8 cellular contexts compared by ENCODE assay signal in the genomic region with DNA sequence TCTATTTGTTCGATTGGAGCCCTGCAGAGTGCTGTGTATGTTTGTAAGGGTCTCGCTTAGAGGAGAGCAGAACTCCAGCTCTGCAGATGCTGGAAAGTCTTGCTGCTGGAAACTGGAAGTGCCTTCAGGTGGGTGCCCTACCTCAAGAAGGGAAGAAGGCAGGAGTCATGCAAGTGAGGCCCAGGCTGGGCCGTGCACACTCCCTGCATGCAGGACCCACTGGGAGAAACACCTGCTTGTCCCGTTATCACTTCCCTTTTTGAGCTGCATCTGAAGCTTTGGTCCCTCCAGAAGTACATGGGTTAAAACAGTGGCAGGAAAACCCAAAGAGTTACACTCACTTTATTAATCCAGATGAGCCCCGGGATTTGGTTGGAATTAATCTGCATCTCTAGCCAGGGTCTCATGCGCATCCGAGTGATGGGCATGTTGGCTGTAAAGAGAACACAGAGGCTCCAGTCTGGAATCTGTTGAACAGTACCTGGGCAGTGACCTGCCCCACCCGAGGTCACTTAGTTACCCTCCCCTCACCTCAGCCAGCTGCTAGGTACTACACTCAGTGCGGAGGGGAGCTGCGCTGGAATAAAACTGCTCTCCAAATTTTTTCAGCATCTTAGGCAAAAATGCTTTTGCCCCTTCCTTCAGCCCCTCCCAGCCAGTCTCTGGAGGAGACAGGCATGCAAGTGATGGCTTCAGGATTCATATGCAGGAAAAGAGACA. TPM values are rescaled to one million over a fixed set of nuclear protein-coding genes. Genes with fewer than 3 reads are reported as not detected.
DNase-seq lines count a peak whose midpoint lies in the region; ATAC-seq, FAIRE-seq and TF ChIP-seq lines count a peak whose summit lies in the region.

No MANE protein-coding gene starts in this region.

- FAIRE-seq in astrocyte (lab: Jason Lieb, UNC), result no peak

- H3K27ac Mint-ChIP-seq in astrocyte (ENCODE audit: unreplicated experiment) (peak overlapping the region; percentile 77), mesothelial cell of epicardium (peak overlapping the region; percentile 61)

- H3K9me3 ChIP-seq in Karpas-422 (ENCODE audit: low read length) (no peaks in the 10 kb centered on the region), astrocyte (ENCODE audit: insufficient read depth, low read depth, low read length) (no peaks in the 10 kb centered on the region)

- H3K27me3 Mint-ChIP-seq in astrocyte (ENCODE audit: low read depth, unreplicated experiment) (peaks cover 2% of the 10 kb centered on the region), mesothelial cell of epicardium (ENCODE audit: low read depth) (no peaks in the 10 kb centered on the region)

- H4K20me1 ChIP-seq in Karpas-422 (ENCODE audit: insufficient read depth, low read depth, low read length) (no peaks in the 10 kb centered on the region; the same call in 1 of the 2 replicates), astrocyte (ENCODE audit: insufficient read depth, low read length) (peaks cover 54% of the 10 kb centered on the region)

- peaks cover 33% of the 10 kb centered on the region for H3K4me1 ChIP-seq in Karpas-422 (ENCODE audit: low read length)
- H3K4me1 ChIP-seq in astrocyte (ENCODE audit: insufficient read depth, low read length), result peaks cover 8% of the 10 kb centered on the region

- H3K4me1 Mint-ChIP-seq in astrocyte (ENCODE audit: low read depth, unreplicated experiment) (peaks cover 28% of the 10 kb centered on the region), mesothelial cell of epicardium (peaks cover 17% of the 10 kb centered on the region)

- POLR2A ChIA-PET in AG04449 (lab: Yijun Ruan, JAX) (interaction anchor here (1.8 to 3.0 kb wide), 5 partner anchors 10 to 75 kb away, joined by 6 to 34 read pairs (median 26); no protein-coding TSS in a partner anchor), HEK293T (lab: Yijun Ruan, JAX) (interaction anchor here (2.2 to 3.7 kb wide), 3 partner anchors 10 to 196 kb away, joined by 8 to 33 read pairs (median 25); a partner anchor contains a TSS)

- H3K27me3 ChIP-seq in Karpas-422 (ENCODE audit: low read length) (no peaks in the 10 kb centered on the region), astrocyte (ENCODE audit: insufficient read depth, low read length) (no peaks in the 10 kb centered on the region)

- H3K4me2 ChIP-seq in Karpas-422 (ENCODE audit: low read depth, low read length, poor library complexity, severe bottlenecking) (peak overlapping the region; percentile 95), astrocyte (ENCODE audit: low read length) (peak overlapping the region; percentile 90)

- H3K79me2 ChIP-seq in Karpas-422 (ENCODE audit: low read length), result no peaks in the 10 kb centered on the region
- H3K79me2 ChIP-seq in astrocyte (ENCODE audit: insufficient read depth, low read length), result peaks cover 33% of the 10 kb centered on the region

- H3K9me2 ChIP-seq in Karpas-422 (replicated peaks; ENCODE audit: insufficient read depth, low read length), result no peaks in the 10 kb centered on the region

- H3K27ac ChIP-seq in Karpas-422 (ENCODE audit: low read length) (0 out of 2 replicates have a peak overlapping the region, but pooled peaks have one; percentile 5), astrocyte (ENCODE audit: low read depth, low read length) (no peak overlapping the region)

- peak overlapping the region; percentile 78 for H3K9ac ChIP-seq in Karpas-422 (ENCODE audit: low read length)
- H3K9ac ChIP-seq in astrocyte (ENCODE audit: low read length), result peak overlapping the region; percentile 92

- H3K9me3 Mint-ChIP-seq in astrocyte (ENCODE audit: unreplicated experiment) (no peaks in the 10 kb centered on the region), mesothelial cell of epicardium (no peaks in the 10 kb centered on the region)

- peak overlapping the region; percentile 92 for H3K4me3 ChIP-seq in AG04449 (ENCODE audit: low read depth, low read length)
- peak overlapping the region; percentile 82 for H3K4me3 ChIP-seq in Karpas-422 (ENCODE audit: low read length)
- peak overlapping the region; percentile 72 for H3K4me3 ChIP-seq in astrocyte (ENCODE audit: insufficient read depth, low read depth, low read length)

- TF ChIP-seq CTCF in AG04449 (IDR thresholded peaks at IDR 0.05; ENCODE audit: insufficient read depth, low read length, missing control alignments) (no peak), astrocyte (IDR thresholded peaks at IDR 0.05; ENCODE audit: insufficient read depth, low read depth, low read length) (no peak), mesothelial cell of epicardium (IDR thresholded peaks at IDR 0.05; ENCODE audit: unreplicated experiment) (no peak)

- DNase-seq in AG04449 (ENCODE audit: low read depth, low spot score) (no peak), Karpas-422 (no peak), astrocyte (ENCODE audit: low read depth) (no peak), mesothelial cell of epicardium (ENCODE audit: low spot score in 2 of 2, unreplicated experiment in 2 of 2) (peak in 1 of 2 experiments; percentile 35), nucleus accumbens (lab: John Stamatoyannopoulos, UW) (no peak), SK-N-DZ (ENCODE audit: low spot score) (no peak), HEK293T (ENCODE audit: extremely low spot score) (no peak)

- H3K4me3 Mint-ChIP-seq in astrocyte (ENCODE audit: unreplicated experiment) (peak overlapping the region; percentile 92), mesothelial cell of epicardium (peak overlapping the region; percentile 84)

- H2AFZ ChIP-seq in Karpas-422 (ENCODE audit: low read length) (no peak overlapping the region), astrocyte (ENCODE audit: low read depth, low read length) (no peak overlapping the region)

- CTCF ChIA-PET in AG04449 (lab: Yijun Ruan, JAX), result interaction anchor here (0.9 to 21.9 kb wide), 11 partner anchors 10 to 249 kb away, joined by 3 to 610 read pairs (median 11); no protein-coding TSS in a partner anchor
- CTCF ChIA-PET in HEK293T (lab: Yijun Ruan, JAX), result interaction anchor here (0.6 kb wide), 1 partner anchor 120 kb away, joined by 3 read pairs; no protein-coding TSS in a partner anchor

- H3K36me3 ChIP-seq in Karpas-422 (ENCODE audit: insufficient read depth, low read length) (no peaks in the 10 kb centered on the region), astrocyte (ENCODE audit: insufficient read depth, low read length) (peaks cover 15% of the 10 kb centered on the region)

- ATAC-seq in HG02571 (IDR thresholded peaks at IDR 0.05; ENCODE audit: unreplicated experiment), result no peak

- H3K36me3 Mint-ChIP-seq in astrocyte (ENCODE audit: low read depth, unreplicated experiment) (peaks cover 35% of the 10 kb centered on the region), mesothelial cell of epicardium (peaks cover 16% of the 10 kb centered on the region)

TF ChIP-seq in HEK293T, 16 proteins besides CTCF, POLR2A, EP300 and RAD21:
- no peak for TF ChIP-seq CTBP1 (IDR thresholded peaks at IDR 0.05; ENCODE audit: borderline replicate concordance)
- no peak for TF ChIP-seq FOXA1 (IDR thresholded peaks at IDR 0.05)
- no peak for TF ChIP-seq LEF1 (IDR thresholded peaks at IDR 0.05; ENCODE audit: borderline replicate concordance)
- TF ChIP-seq ELF4 (IDR thresholded peaks at IDR 0.05), result no peak
- no peak for TF ChIP-seq HDGF (IDR thresholded peaks at IDR 0.05; ENCODE audit: borderline replicate concordance)
- TF ChIP-seq L3MBTL2 (conservative IDR thresholded peaks at IDR 0.05), result no peak
- no peak for TF ChIP-seq FOXK2 (IDR thresholded peaks at IDR 0.05)
- TF ChIP-seq NFRKB (IDR thresholded peaks at IDR 0.05), result no peak
- no peak for TF ChIP-seq SP1 (IDR thresholded peaks at IDR 0.05)
- no peak for TF ChIP-seq FOXM1 (IDR thresholded peaks at IDR 0.05; ENCODE audit: borderline replicate concordance)
- TF ChIP-seq ZNF384 (IDR thresholded peaks at IDR 0.05), result no peak
- TF ChIP-seq, protein P1, sequence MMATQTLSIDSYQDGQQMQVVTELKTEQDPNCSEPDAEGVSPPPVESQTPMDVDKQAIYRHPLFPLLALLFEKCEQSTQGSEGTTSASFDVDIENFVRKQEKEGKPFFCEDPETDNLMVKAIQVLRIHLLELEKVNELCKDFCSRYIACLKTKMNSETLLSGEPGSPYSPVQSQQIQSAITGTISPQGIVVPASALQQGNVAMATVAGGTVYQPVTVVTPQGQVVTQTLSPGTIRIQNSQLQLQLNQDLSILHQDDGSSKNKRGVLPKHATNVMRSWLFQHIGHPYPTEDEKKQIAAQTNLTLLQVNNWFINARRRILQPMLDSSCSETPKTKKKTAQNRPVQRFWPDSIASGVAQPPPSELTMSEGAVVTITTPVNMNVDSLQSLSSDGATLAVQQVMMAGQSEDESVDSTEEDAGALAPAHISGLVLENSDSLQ (IDR thresholded peaks at IDR 0.05), result no peak
- TF ChIP-seq SUZ12 (IDR thresholded peaks at IDR 0.05), result no peak
- TF ChIP-seq ARNT (IDR thresholded peaks at IDR 0.05), result no peak
- TF ChIP-seq BHLHE40 (IDR thresholded peaks at IDR 0.05; ENCODE audit: borderline replicate concordance), result no peak
- no peak for TF ChIP-seq TARDBP (IDR thresholded peaks at IDR 0.05)
TF ChIP-seq in HEK293T: peak in this region for 0.

RNA-seq across cellular contexts. Expression of a gene that starts 1.4 kb away (rescaled TPM):
- 4.8 and 7.3 TPM in 2 replicates for total RNA-seq in Karpas-422 (2014; rRNA removed; shearing (Covaris generic); ENCODE audit: low replicate concordance)
- total RNA-seq in astrocyte, result 39.7 and 42.5 TPM in 2 replicates
- 33.1 to 35.6 TPM (median 33.3 TPM) in 3 replicates for total RNA-seq in mesothelial cell of epicardium
- polyA plus RNA-seq in SK-N-DZ (2014; cell fraction: cytosol; rRNA removed), result 1.4 and 1.5 TPM in 2 replicates
- polyA plus RNA-seq in SK-N-DZ (2014; cell fraction: nucleus; rRNA removed), result 0.74 and 1.9 TPM in 2 replicates

RNA-seq across cellular contexts. Expression of a gene that starts 54.1 kb away (rescaled TPM):
- total RNA-seq in Karpas-422 (2014; rRNA removed; shearing (Covaris generic); ENCODE audit: low replicate concordance), result not detected in 2 replicates
- total RNA-seq in astrocyte (not detected in 2 replicates), mesothelial cell of epicardium (not detected in 3 replicates)
- 0.19 TPM in 1 of 2 replicates, not detected in the other for polyA plus RNA-seq in SK-N-DZ (2014; cell fraction: cytosol; rRNA removed)
- not detected in 2 replicates for polyA plus RNA-seq in SK-N-DZ (2014; cell fraction: nucleus; rRNA removed)
